In the genomic region with DNA sequence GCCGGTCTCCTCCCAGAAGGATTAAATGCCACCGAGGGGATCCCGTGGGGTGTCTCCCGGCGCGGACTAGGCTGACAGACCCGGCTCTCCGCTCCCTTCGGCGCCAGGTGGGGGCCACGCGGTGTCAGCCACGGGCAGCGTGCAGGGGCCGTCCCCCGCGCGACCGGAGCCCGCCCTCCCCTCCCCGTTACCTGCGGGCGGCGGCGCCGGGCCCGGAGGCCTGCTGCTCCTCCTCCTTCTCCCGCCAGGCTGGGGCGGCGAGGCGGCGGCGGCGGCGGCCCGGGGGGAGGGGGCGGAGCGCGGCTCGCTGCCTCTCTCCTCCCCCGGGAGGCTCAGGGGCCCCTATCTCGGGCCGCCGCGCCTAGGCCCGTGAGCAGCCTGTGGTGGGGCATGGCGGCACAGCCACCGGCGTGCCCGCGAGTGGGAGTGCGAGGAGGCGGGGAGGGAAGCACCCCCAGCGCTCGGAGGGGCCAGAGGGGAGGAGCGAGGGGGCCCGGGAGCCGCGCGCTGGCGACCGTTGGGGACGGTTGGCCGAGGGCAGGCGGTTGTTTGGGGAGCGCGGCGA, we compare ENCODE assay signal across 8 cellular contexts. TPM values are rescaled to one million over a fixed set of nuclear protein-coding genes. Genes with fewer than 3 reads are reported as not detected.
DNase-seq lines count a peak whose midpoint lies in the region; ATAC-seq, FAIRE-seq and TF ChIP-seq lines count a peak whose summit lies in the region.

No MANE protein-coding gene starts in this region.

- TF ChIP-seq CTCF in CD14-positive monocyte (IDR thresholded peaks at IDR 0.05): no peak
- no peak for TF ChIP-seq CTCF in thoracic aorta (IDR thresholded peaks at IDR 0.05)

- H3K9me3 ChIP-seq in thoracic aorta: no peaks in the 10 kb centered on the region

- intact Hi-C loops in CD14-positive monocyte (cut with micrococcal nuclease): loop anchor here in 1 of 2 donors (5.0 to 10.0 kb wide), 2 partner anchors 149 to 603 kb away; a partner anchor contains a TSS

- H3K4me1 ChIP-seq in thoracic aorta (ENCODE audit: control insufficient read depth in 1 of 2, low read depth in 2 of 2): peaks cover 21 to 48% of the 10 kb centered on the region in 2 donors

- peak overlapping the region; percentile 74 to 91 (median 83) for H3K27ac Mint-ChIP-seq in CD14-positive monocyte

- no peaks in the 10 kb centered on the region for H3K27me3 ChIP-seq in thoracic aorta (replicated peaks; ENCODE audit: insufficient read depth)

- peak; percentile 44 for TF ChIP-seq POLR2A in GM19193 (IDR thresholded peaks at IDR 0.05; ENCODE audit: extremely low read depth, insufficient read depth, insufficient read length)

- H3K27me3 Mint-ChIP-seq in CD14-positive monocyte (ENCODE audit: low read depth in 3 of 3): peaks cover 5 to 8% (median 7%) of the 10 kb centered on the region in 3 donors

- H3K36me3 Mint-ChIP-seq in CD14-positive monocyte: peaks cover 3 to 4% of the 10 kb centered on the region in 2 donors

- ATAC-seq in HG03342 (IDR thresholded peaks at IDR 0.05; ENCODE audit: unreplicated experiment) (peak; percentile 49), thoracic aorta (ENCODE audit: insufficient number of reproducible peaks, low FRiP score, low read depth) (peak; percentile 30)

- DNase-seq in CD14-positive monocyte (ENCODE audit: low spot score) (peak; percentile 51), RCC 7860 (ENCODE audit: low spot score) (peak; percentile 10), activated gamma-delta T cell treated with Interleukin-2 at 50 U/mL for 16 hours (peak; percentile 58), germinal center (ENCODE audit: low spot score) (peak; percentile 78), occipital lobe (lab: John Stamatoyannopoulos, UW) (peak; percentile 66), thoracic aorta (ENCODE audit: low spot score) (no peak)

- H3K4me1 Mint-ChIP-seq in CD14-positive monocyte: peaks cover 42% of the 10 kb centered on the region

- H3K9me3 Mint-ChIP-seq in CD14-positive monocyte: peaks cover 0 to 3% (median 0%) of the 10 kb centered on the region in 7 donors

- H3K4me3 ChIP-seq in thoracic aorta: peak overlapping the region; percentile 98

- peak overlapping the region; percentile 90 to 91 for H3K27ac ChIP-seq in thoracic aorta

- no peak for FAIRE-seq in RCC 7860 (lab: Jason Lieb, UNC)

- H3K4me3 Mint-ChIP-seq in CD14-positive monocyte: peak overlapping the region; percentile 92 to 94

- no peaks in the 10 kb centered on the region for H3K36me3 ChIP-seq in thoracic aorta

RNA-seq across cellular contexts. Expression of a gene that starts 0.5 kb away (rescaled TPM):
- polyA plus RNA-seq in CD14-positive monocyte: 1 to 10 TPM; 2.4 to 2.7 TPM
- total RNA-seq in occipital lobe (180 TPM), thoracic aorta (10 to 100 TPM; 38.0 to 48.7 TPM)
